In genomic region chr7:2717905-2718702, GRCh38 we compare ENCODE assay signal across 13 cellular contexts. TPM values are rescaled to one million over a fixed set of nuclear protein-coding genes. Genes with fewer than 3 reads are reported as not detected.
DNase-seq lines count a peak whose midpoint lies in the region; ATAC-seq and TF ChIP-seq lines count a peak whose summit lies in the region.
"Had no signal": no experiment of that assay in that cellular context is flagged by ENCODE, and none has a peak within 500 bp of the region (broad histone marks: within the 10 kb centered on the region; RNA-seq: fewer than 3 reads in every experiment).

No MANE protein-coding gene starts in this region.

- peak overlapping the region; percentile 83 for H3K27ac Mint-ChIP-seq in activated naive CD4-positive, alpha-beta T cell treated with anti-CD3 and anti-CD28 coated beads, Interleukin-2, amount 10 ng/mL, durations not matched to agents 7 days and 5 days
- H3K27ac Mint-ChIP-seq in IgD-negative memory B cell: peak overlapping the region; percentile 77 to 97 (median 84)
- H3K27ac Mint-ChIP-seq in stimulated activated naive B cell treated with anti-CD40 and anti-IgM and Interleukin-4, amounts not matched to agents 10 μg/mL and 1 μg/mL and 100 μg/mL, for 72 hours: peak overlapping the region; percentile 88
- H3K27ac Mint-ChIP-seq: activated CD8-positive, alpha-beta memory T cell treated with anti-CD3 and anti-CD28 coated beads, Interleukin-2, amount 10 ng/mL, durations not matched to agents 7 days and 5 days had no signal

- H3K4me3 ChIP-seq in fibroblast of lung (replicated peaks in 1 of 4; ENCODE audit: control extremely low read depth in 1 of 4, insufficient read depth in 1 of 4, low read depth in 3 of 4, low read length in 4 of 4): no peak overlapping the region
- no peak overlapping the region for H3K4me3 ChIP-seq in body of pancreas
- H3K4me3 ChIP-seq: PC-9 had no signal

- H3K4me1 ChIP-seq in fibroblast of lung (ENCODE audit: control insufficient read depth, extremely low read depth, insufficient read depth, low read length) (peaks cover 22% of the 10 kb centered on the region), body of pancreas (peaks cover 11% of the 10 kb centered on the region)

- no peaks in the 10 kb centered on the region for H3K27me3 ChIP-seq in fibroblast of lung (ENCODE audit: control insufficient read depth, insufficient read depth, low read length)
- H3K27me3 ChIP-seq in body of pancreas: no peaks in the 10 kb centered on the region
- H3K27me3 ChIP-seq: heart left ventricle had no signal

- peaks cover 77% of the 10 kb centered on the region for H3K4me1 Mint-ChIP-seq in activated naive CD4-positive, alpha-beta T cell treated with anti-CD3 and anti-CD28 coated beads, Interleukin-2, amount 10 ng/mL, durations not matched to agents 7 days and 5 days
- peaks cover 27 to 54% (median 47%) of the 10 kb centered on the region in 3 donors for H3K4me1 Mint-ChIP-seq in IgD-negative memory B cell
- H3K4me1 Mint-ChIP-seq in stimulated activated naive B cell treated with anti-CD40 and anti-IgM and Interleukin-4, amounts not matched to agents 10 μg/mL and 1 μg/mL and 100 μg/mL, for 72 hours: peaks cover 58 to 79% of the 10 kb centered on the region in 2 donors

- 80 to 94% methylated on average over 36 to 44 of the region's 44 CpGs for WGBS in body of pancreas, 2 donors

- H3K36me3 ChIP-seq in fibroblast of lung (ENCODE audit: control insufficient read depth, insufficient read depth, low read length) (peaks cover 10% of the 10 kb centered on the region), body of pancreas (replicated peaks in 1 of 2; ENCODE audit: insufficient read depth in 1 of 2, low read depth in 2 of 2) (no peaks in the 10 kb centered on the region)

- ATAC-seq in stimulated activated naive B cell treated with anti-CD40 and anti-IgM and Interleukin-4, amounts not matched to agents 10 μg/mL and 1 μg/mL and 100 μg/mL, for 72 hours (replicated peaks): no peak
- ATAC-seq in body of pancreas: no peak

- H3K4me3 Mint-ChIP-seq in activated naive CD4-positive, alpha-beta T cell treated with anti-CD3 and anti-CD28 coated beads, Interleukin-2, amount 10 ng/mL, durations not matched to agents 7 days and 5 days: no peak overlapping the region
- peak overlapping the region in 3 of 4 donors; percentile 3 to 80 (median 50) for H3K4me3 Mint-ChIP-seq in IgD-negative memory B cell
- H3K4me3 Mint-ChIP-seq in stimulated activated naive B cell treated with anti-CD40 and anti-IgM and Interleukin-4, amounts not matched to agents 10 μg/mL and 1 μg/mL and 100 μg/mL, for 72 hours: peak overlapping the region; percentile 21 to 66
- H3K4me3 Mint-ChIP-seq: activated CD8-positive, alpha-beta memory T cell treated with anti-CD3 and anti-CD28 coated beads, Interleukin-2, amount 10 ng/mL, durations not matched to agents 7 days and 5 days had no signal

- no peaks in the 10 kb centered on the region for H3K9me3 ChIP-seq in fibroblast of lung (ENCODE audit: control insufficient read depth, insufficient read depth, low read depth, low read length)
- no peaks in the 10 kb centered on the region for H3K9me3 ChIP-seq in body of pancreas

- peaks cover 55% of the 10 kb centered on the region for H3K27me3 Mint-ChIP-seq in activated naive CD4-positive, alpha-beta T cell treated with anti-CD3 and anti-CD28 coated beads, Interleukin-2, amount 10 ng/mL, durations not matched to agents 7 days and 5 days
- no peaks in the 10 kb centered on the region for H3K27me3 Mint-ChIP-seq in IgD-negative memory B cell
- no peaks in the 10 kb centered on the region for H3K27me3 Mint-ChIP-seq in stimulated activated naive B cell treated with anti-CD40 and anti-IgM and Interleukin-4, amounts not matched to agents 10 μg/mL and 1 μg/mL and 100 μg/mL, for 72 hours

- H3K27ac ChIP-seq in fibroblast of lung (ENCODE audit: insufficient read depth, low read length) (peak overlapping the region; percentile 50), body of pancreas (peak overlapping the region in 1 of 4 donors; percentile 34)
- H3K27ac ChIP-seq: PC-9 had no signal

- TF ChIP-seq CTCF in fibroblast of lung (conservative IDR thresholded peaks at IDR 0.05 in 1 of 2, IDR thresholded peaks at IDR 0.05 in 1 of 2; ENCODE audit: low read depth in 1 of 2, low read length in 2 of 2) (no peak), body of pancreas (IDR thresholded peaks at IDR 0.05) (no peak)

- H3K4me2 ChIP-seq in fibroblast of lung (ENCODE audit: extremely low read depth, insufficient read depth, low read length): no peak overlapping the region
- H3K4me2 ChIP-seq: PC-9 had no signal

- no peak for TF ChIP-seq POLR2A in body of pancreas (IDR thresholded peaks at IDR 0.05)

- no peaks in the 10 kb centered on the region for H3K79me2 ChIP-seq in fibroblast of lung (ENCODE audit: control insufficient read depth, insufficient read depth, low read length)

- DNase-seq in activated naive CD4-positive, alpha-beta T cell treated with anti-CD3 and anti-CD28 coated beads, Interleukin-2, amount 10 ng/mL, durations not matched to agents 7 days and 5 days: no peak
- no peak for DNase-seq in activated naive CD4-positive, alpha-beta T cell treated with Interleukin-2 at 50 U/mL for 16 hours
- DNase-seq in fibroblast of lung (ENCODE audit: low read depth in 2 of 2): no peak
- no peak for DNase-seq in stimulated activated naive B cell treated with anti-CD40 and anti-IgM and Interleukin-4, amounts not matched to agents 10 μg/mL and 1 μg/mL and 100 μg/mL, for 72 hours
- DNase-seq in NCI-H1105 treated with DMSO at 0.1 percent for 48 hours (lab: John Stamatoyannopoulos, UW): no peak
- no peak for DNase-seq in NCI-H226
- no peak for DNase-seq in body of pancreas
- DNase-seq: AML-193 had no signal

- H4K20me1 ChIP-seq in fibroblast of lung (ENCODE audit: control insufficient read depth, extremely low read depth, insufficient read depth, low read length): no peaks in the 10 kb centered on the region

- no peak overlapping the region for H2AFZ ChIP-seq in fibroblast of lung (ENCODE audit: low read length)
- H2AFZ ChIP-seq: PC-9 had no signal

- no peaks in the 10 kb centered on the region for H3K36me3 Mint-ChIP-seq in activated naive CD4-positive, alpha-beta T cell treated with anti-CD3 and anti-CD28 coated beads, Interleukin-2, amount 10 ng/mL, durations not matched to agents 7 days and 5 days
- H3K36me3 Mint-ChIP-seq in IgD-negative memory B cell: peaks cover 1% of the 10 kb centered on the region
- H3K36me3 Mint-ChIP-seq in stimulated activated naive B cell treated with anti-CD40 and anti-IgM and Interleukin-4, amounts not matched to agents 10 μg/mL and 1 μg/mL and 100 μg/mL, for 72 hours: peaks cover 37 to 61% of the 10 kb centered on the region in 2 donors

- intact Hi-C loops in body of pancreas (cut with DNase I): no loop called here

- no peaks in the 10 kb centered on the region for H3K9me3 Mint-ChIP-seq in activated naive CD4-positive, alpha-beta T cell treated with anti-CD3 and anti-CD28 coated beads, Interleukin-2, amount 10 ng/mL, durations not matched to agents 7 days and 5 days
- no peaks in the 10 kb centered on the region for H3K9me3 Mint-ChIP-seq in IgD-negative memory B cell
- peaks cover 2 to 5% of the 10 kb centered on the region in 2 donors for H3K9me3 Mint-ChIP-seq in stimulated activated naive B cell treated with anti-CD40 and anti-IgM and Interleukin-4, amounts not matched to agents 10 μg/mL and 1 μg/mL and 100 μg/mL, for 72 hours

- CTCF ChIA-PET in activated naive CD4-positive, alpha-beta T cell treated with anti-CD3 and anti-CD28 coated beads, Interleukin-2, amount 10 ng/mL, durations not matched to agents 7 days and 5 days (lab: Charles Lee): interaction anchor here (0.6 to 16.7 kb wide), 10 partner anchors 9 to 144 kb away, joined by 3 to 222 read pairs (median 7); no protein-coding TSS in a partner anchor

- H3K9ac ChIP-seq in fibroblast of lung (ENCODE audit: insufficient read depth, low read length): peak overlapping the region; percentile 39

RNA-seq across cellular contexts. Expression of gene AMZ1, which starts 30.1 kb away (rescaled TPM):
- polyA plus RNA-seq in IgD-negative memory B cell (1.9 TPM), fibroblast of lung (0.23 and 0.26 TPM in 2 replicates)
- total RNA-seq in fibroblast of lung (0.26 and 0.33 TPM in 2 replicates), body of pancreas (not detected)
- 0.21 and 0.22 TPM in 2 replicates for polyA plus RNA-seq in fibroblast of lung (2012)
- 0.26 and 0.82 TPM in 2 replicates for polyA minus RNA-seq in fibroblast of lung (ENCODE audit: low replicate concordance)
- total RNA-seq: HT-29, PC-9 had no signal
